1 cellular context compared by ENCODE assay signal in genomic region chr6:132446136-132446535, GRCh38.
TF ChIP-seq lines count a peak whose summit lies in the region.

No MANE protein-coding gene starts in this region.

TF ChIP-seq in A549, 52 proteins besides CTCF, POLR2A, EP300 and RAD21:
- no peak for TF ChIP-seq RNF2 (IDR thresholded peaks at IDR 0.05; ENCODE audit: borderline replicate concordance, low read depth)
- TF ChIP-seq REST (IDR thresholded peaks at IDR 0.05) = no peak
- TF ChIP-seq CEBPB (IDR thresholded peaks at IDR 0.05) = no peak
- no peak for TF ChIP-seq JUNB (IDR thresholded peaks at IDR 0.05)
- no peak for TF ChIP-seq GATA3 (IDR thresholded peaks at IDR 0.05; ENCODE audit: borderline replicate concordance)
- no peak for TF ChIP-seq EHF (CRISPR knock-in tag; IDR thresholded peaks at IDR 0.05)
TF ChIP-seq in A549: peak in this region for 0.
